ENCODE assay signal across 29 cellular contexts in the genomic region with DNA sequence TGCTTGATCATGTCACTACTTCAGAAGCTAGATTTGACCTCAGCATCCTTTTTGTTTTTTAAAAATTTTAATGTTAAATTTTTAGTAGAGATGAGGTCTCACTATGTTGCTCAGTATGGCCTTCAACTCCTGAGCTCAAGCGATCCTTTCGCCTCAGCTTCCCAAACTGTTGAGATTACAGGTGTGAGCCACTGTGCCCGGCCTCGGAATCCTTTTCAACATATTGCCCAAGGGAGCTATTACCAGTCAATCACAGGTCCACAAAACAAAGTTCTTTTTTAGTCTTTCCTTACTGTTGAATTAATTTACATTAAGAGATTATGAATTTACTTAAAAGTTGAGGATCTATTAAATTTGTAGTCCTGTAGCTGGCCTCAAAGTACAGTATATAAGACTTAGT.
"Had no signal": no experiment of that assay in that cellular context is flagged by ENCODE, and none has a peak within 500 bp of the region (broad histone marks: within the 10 kb centered on the region; RNA-seq: fewer than 3 reads in every experiment).

No MANE protein-coding gene starts in this region.

- H3K27me3 ChIP-seq: adrenal gland, body of pancreas, cardiac muscle cell, gastroesophageal sphincter, hepatocyte, neutrophil, sigmoid colon, suprapubic skin, tibial artery, upper lobe of right lung had no signal

- H3K4me1 ChIP-seq: prostate gland had no signal

- ATAC-seq: activated T-helper 17 cell treated with anti-CD3 and anti-CD28 coated beads, Interleukin-2, amount 50 U/mL, for 72 hours; body of pancreas; gastroesophageal sphincter; left colon; stimulated activated memory B cell treated with anti-CD40 and anti-IgM and Interleukin-4, amounts not matched to agents 10 μg/mL and 1 μg/mL and 100 μg/mL, for 72 hours; upper lobe of right lung; WTC11 had no signal

- H2AFZ ChIP-seq: hepatocyte had no signal

- DNase-seq: activated CD8-positive, alpha-beta memory T cell treated with anti-CD3 and anti-CD28 coated beads for 24 hours; activated gamma-delta T cell treated with Interleukin-2 at 50 U/mL for 16 hours; adrenal gland; aorta; body of pancreas; kidney; left colon; midbrain; retina; sigmoid colon; SK-N-SH; stimulated activated CD4-positive, alpha-beta T cell treated with anti-CD3 and anti-CD28 coated beads, Interleukin-1b, Interleukin-23, amount 100 ng/mL, for 48 hours; stimulated activated CD4-positive, alpha-beta T cell treated with anti-CD3 and anti-CD28 coated beads, Interleukin-4, amount 100 ng/mL, for 4 hours; stimulated activated CD8-positive, alpha-beta memory T cell treated with anti-CD3 and anti-CD28 coated beads, Interleukin-4, amount 100 ng/mL, for 48 hours; SW 1271; T-helper 2 cell; tibial artery; upper lobe of right lung had no signal

- H3K9me3 Mint-ChIP-seq: activated naive CD4-positive, alpha-beta T cell treated with anti-CD3 and anti-CD28 coated beads, Interleukin-2, amount 50 U/mL, for 72 hours; activated T-helper 17 cell treated with anti-CD3 and anti-CD28 coated beads, Interleukin-2, amount 50 U/mL, for 72 hours; nephron; stimulated activated memory B cell treated with anti-CD40 and anti-IgM and Interleukin-4, amounts not matched to agents 10 μg/mL and 1 μg/mL and 100 μg/mL, for 72 hours had no signal

- H3K4me3 ChIP-seq: adrenal gland, body of pancreas, cardiac muscle cell, gastroesophageal sphincter, hepatocyte, prostate gland, sigmoid colon, suprapubic skin, tibial artery, upper lobe of right lung had no signal

- H3K4me2 ChIP-seq: hepatocyte, SK-N-SH had no signal

- H3K36me3 ChIP-seq: adrenal gland, cardiac muscle cell, prostate gland had no signal

- H3K27ac Mint-ChIP-seq: activated T-helper 17 cell treated with anti-CD3 and anti-CD28 coated beads, Interleukin-2, amount 50 U/mL, for 72 hours; nephron; stimulated activated memory B cell treated with anti-CD40 and anti-IgM and Interleukin-4, amounts not matched to agents 10 μg/mL and 1 μg/mL and 100 μg/mL, for 72 hours; WTC11 had no signal

- H3K9me3 ChIP-seq: adrenal gland, body of pancreas, gastroesophageal sphincter, neutrophil, prostate gland, sigmoid colon, SK-N-SH, suprapubic skin, tibial artery, upper lobe of right lung had no signal

- H3K27me3 Mint-ChIP-seq: activated T-helper 17 cell treated with anti-CD3 and anti-CD28 coated beads, Interleukin-2, amount 50 U/mL, for 72 hours; stimulated activated memory B cell treated with anti-CD40 and anti-IgM and Interleukin-4, amounts not matched to agents 10 μg/mL and 1 μg/mL and 100 μg/mL, for 72 hours had no signal

- H3K4me3 Mint-ChIP-seq: activated T-helper 17 cell treated with anti-CD3 and anti-CD28 coated beads, Interleukin-2, amount 50 U/mL, for 72 hours; nephron; stimulated activated memory B cell treated with anti-CD40 and anti-IgM and Interleukin-4, amounts not matched to agents 10 μg/mL and 1 μg/mL and 100 μg/mL, for 72 hours; WTC11 had no signal

- H3K9ac ChIP-seq: SK-N-SH had no signal

- H3K27ac ChIP-seq: adrenal gland, body of pancreas, cardiac muscle cell, gastroesophageal sphincter, hepatocyte, neutrophil, prostate gland, sigmoid colon, suprapubic skin, tibial artery, upper lobe of right lung had no signal
